ENCODE assay signal across 8 cellular contexts in the genomic region with DNA sequence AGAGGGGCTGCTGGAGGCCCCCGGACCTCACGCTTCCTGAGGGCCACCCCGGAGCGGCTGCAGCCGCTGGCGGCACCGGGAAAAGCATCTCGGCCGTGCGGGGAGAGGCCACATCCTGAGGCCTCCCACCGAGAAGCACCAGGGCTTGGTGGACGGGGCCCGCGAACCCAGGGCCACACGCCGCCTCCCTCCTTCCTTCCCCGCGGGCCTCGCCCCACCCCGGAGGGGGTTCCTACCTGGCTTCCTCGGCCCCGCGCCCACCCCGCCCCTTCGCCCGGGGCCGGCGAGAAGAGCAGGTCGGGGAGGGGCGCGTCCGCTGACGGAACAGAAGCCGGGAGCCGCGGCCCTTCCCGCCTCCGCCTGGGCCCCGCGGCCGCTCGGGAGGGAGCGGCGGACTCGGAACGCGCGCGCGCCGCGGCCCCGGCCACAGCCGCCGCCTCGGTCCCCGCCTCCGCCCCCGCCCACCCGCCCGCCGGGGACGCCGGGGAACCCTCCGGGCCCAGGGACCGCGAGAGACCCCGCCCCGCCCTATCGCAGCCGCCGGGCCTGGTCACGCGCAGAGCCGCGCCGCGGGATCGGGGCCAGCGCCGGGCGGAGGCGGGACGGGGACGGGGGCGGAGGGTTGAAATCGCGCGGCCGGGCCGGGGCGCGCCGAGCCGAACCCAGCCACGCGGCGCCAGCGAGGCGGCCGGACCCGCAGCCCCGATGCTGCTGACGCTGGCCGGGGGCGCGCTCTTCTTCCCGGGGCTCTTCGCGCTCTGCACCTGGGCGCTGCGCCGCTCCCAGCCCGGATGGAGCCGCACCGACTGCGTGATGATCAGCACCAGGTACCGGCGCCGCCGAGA. TPM values are rescaled to one million over a fixed set of nuclear protein-coding genes. Genes with fewer than 3 reads are reported as not detected.
DNase-seq lines count a peak whose midpoint lies in the region; ATAC-seq and TF ChIP-seq lines count a peak whose summit lies in the region.

A gene (plus strand): TSS at position 654 of the 845 bp plus-strand sequence. CDS start 52 bp downstream, at position 706.

- peak within 1 kb of the TSS; percentile 96 for H3K4me2 ChIP-seq in osteoblast (ENCODE audit: insufficient read depth, low read length)

- no peaks in the 10 kb centered on the region for H4K20me1 ChIP-seq in osteoblast (ENCODE audit: insufficient read depth, low read length)

- H3K27me3 ChIP-seq in adipocyte (replicated peaks; ENCODE audit: control insufficient read depth, insufficient read depth, low read length) (no peaks in the 10 kb centered on the region), osteoblast (ENCODE audit: insufficient read depth, low read length) (no peaks in the 10 kb centered on the region)

- intact Hi-C loops in head of caudate nucleus (cut with DNase I) = loop anchor here (10.0 kb wide), 1 partner anchor 53 kb away; a partner anchor contains a TSS

- peaks cover 7% of the 10 kb centered on the region for H3K4me1 ChIP-seq in adipocyte (ENCODE audit: control insufficient read depth, insufficient read depth, low read length)
- H3K4me1 ChIP-seq in osteoblast (ENCODE audit: insufficient read depth, low read length) = peaks cover 16% of the 10 kb centered on the region

- peak within 1 kb of the TSS; percentile 86 for H3K4me3 ChIP-seq in adipocyte (ENCODE audit: low read length)
- H3K4me3 ChIP-seq in osteoblast (ENCODE audit: insufficient read depth, low read length) = peak within 1 kb of the TSS; percentile 78

- H3K36me3 ChIP-seq in adipocyte (ENCODE audit: control insufficient read depth, insufficient read depth, low read length, severe bottlenecking) = peaks cover 3% of the 10 kb centered on the region
- peaks cover 20% of the 10 kb centered on the region for H3K36me3 ChIP-seq in osteoblast (ENCODE audit: insufficient read depth, low read length)

- peak within 1 kb of the TSS; percentile 56 for H3K27ac ChIP-seq in osteoblast (ENCODE audit: low read depth, low read length)

- H3K9me3 ChIP-seq in adipocyte (ENCODE audit: control insufficient read depth, low read length) (no peaks in the 10 kb centered on the region), osteoblast (ENCODE audit: low read depth, low read length) (no peaks in the 10 kb centered on the region)

- peaks cover 50% of the 10 kb centered on the region for H3K79me2 ChIP-seq in osteoblast (ENCODE audit: insufficient read depth, low read length)

- TF ChIP-seq CTCF in osteoblast (IDR thresholded peaks at IDR 0.05; ENCODE audit: extremely low read depth, low read depth, low read length) = no peak

- ATAC-seq in HG03103 (IDR thresholded peaks at IDR 0.05; ENCODE audit: low read depth, unreplicated experiment) (peak; percentile 58), HG03565 (IDR thresholded peaks at IDR 0.05; ENCODE audit: unreplicated experiment) (no peak)

- peak within 1 kb of the TSS; percentile 79 for H2AFZ ChIP-seq in osteoblast (ENCODE audit: low read length)

- peak; percentile 11 to 29 for DNase-seq in NOMO-1 (lab: John Stamatoyannopoulos, UW; ENCODE audit: unreplicated experiment in 2 of 2)
- DNase-seq in NOMO-1 treated with dmso at 0.1 percent for 144 hours (lab: John Stamatoyannopoulos, UW; ENCODE audit: unreplicated experiment) = no peak
- DNase-seq in SHP77 treated with DMSO at 0.1 percent for 48 hours (lab: John Stamatoyannopoulos, UW) = peak; percentile 24
- peak; percentile 91 for DNase-seq in adipocyte (ENCODE audit: low read depth)
- DNase-seq in head of caudate nucleus = peak in 39 of 42 donors; percentile 26 to 87 (median 66)
- peak; percentile 98 for DNase-seq in osteoblast (ENCODE audit: insufficient read length, low spot score, missing footprints)

- peak within 1 kb of the TSS; percentile 86 for H3K9ac ChIP-seq in adipocyte (ENCODE audit: low read length)

RNA-seq across cellular contexts. Expression of the gene that starts here (rescaled TPM):
- total RNA-seq in osteoblast = 19.5 and 28.6 TPM in 2 replicates
